19 cellular contexts compared by ENCODE assay signal in the genomic region with DNA sequence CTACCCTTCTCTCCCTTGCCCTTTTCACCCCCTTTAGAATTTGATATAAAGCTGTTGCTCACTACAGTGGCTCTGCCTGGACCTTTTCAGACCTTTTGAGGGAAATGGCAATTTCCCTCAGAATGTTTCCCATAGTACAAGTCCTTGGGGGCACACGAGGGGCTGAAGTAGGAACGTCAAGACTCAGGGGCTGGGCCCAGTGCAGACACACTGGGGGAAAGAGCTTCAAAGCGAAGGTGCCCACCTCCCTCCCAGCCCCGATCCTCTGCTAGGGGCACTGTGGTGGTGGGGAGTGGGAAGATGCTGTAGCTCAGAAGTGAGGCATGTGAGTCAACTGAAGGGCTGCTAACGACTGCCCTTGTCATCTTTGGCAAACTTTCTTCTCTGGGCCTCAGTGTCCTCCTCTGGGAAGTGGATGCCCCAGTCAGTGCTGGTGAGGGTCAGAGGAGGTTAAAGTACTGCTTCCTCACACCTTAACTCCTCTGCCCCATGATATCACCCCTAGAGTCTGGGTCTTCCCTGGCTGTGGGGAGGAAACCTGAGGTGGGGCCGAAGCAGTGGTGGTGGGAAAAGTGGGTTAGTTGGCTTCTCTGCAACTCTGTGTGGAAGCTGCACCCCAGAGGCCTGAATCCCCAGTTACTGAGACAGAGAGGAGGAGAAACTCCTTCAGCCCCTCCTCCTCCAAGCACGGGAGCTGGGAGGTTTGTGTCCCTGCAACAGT.
DNase-seq lines count a peak whose midpoint lies in the region; ATAC-seq, FAIRE-seq and TF ChIP-seq lines count a peak whose summit lies in the region.
"Had no signal": no experiment of that assay in that cellular context is flagged by ENCODE, and none has a peak within 500 bp of the region (broad histone marks: within the 10 kb centered on the region; RNA-seq: fewer than 3 reads in every experiment).

No MANE protein-coding gene starts in this region.

- no peaks in the 10 kb centered on the region for H3K27me3 ChIP-seq in neural progenitor cell
- H3K27me3 ChIP-seq in effector memory CD4-positive, alpha-beta T cell (replicated peaks; ENCODE audit: control insufficient read depth, insufficient read depth, low read length, poor library complexity, severe bottlenecking), result no peaks in the 10 kb centered on the region
- H3K27me3 ChIP-seq in naive thymus-derived CD4-positive, alpha-beta T cell (ENCODE audit: control insufficient read depth in 2 of 2, insufficient read depth in 2 of 2, low read length in 2 of 2), result no peaks in the 10 kb centered on the region
- peaks cover 13% of the 10 kb centered on the region for H3K27me3 ChIP-seq in SJCRH30

- H3K4me3 Mint-ChIP-seq in neural progenitor cell, result no peak overlapping the region
- H3K4me3 Mint-ChIP-seq in type B pancreatic cell, result no peak overlapping the region
- H3K4me3 Mint-ChIP-seq in naive thymus-derived CD4-positive, alpha-beta T cell, result no peak overlapping the region
- H3K4me3 Mint-ChIP-seq: CD14-positive monocyte; CD8-positive, alpha-beta T cell; HFFc6; IgD-negative memory B cell had no signal

- H3K27ac ChIP-seq in neural progenitor cell (no peak overlapping the region), SJCRH30 (no peak overlapping the region)
- no peak overlapping the region for H3K27ac ChIP-seq in effector memory CD4-positive, alpha-beta T cell (ENCODE audit: insufficient read depth, low read length, poor library complexity, severe bottlenecking)
- no peak overlapping the region for H3K27ac ChIP-seq in naive thymus-derived CD4-positive, alpha-beta T cell (ENCODE audit: low read depth, low read length)

- ATAC-seq in naive thymus-derived CD4-positive, alpha-beta T cell, result no peak
- ATAC-seq: CD8-positive, alpha-beta T cell had no signal

- no peak for TF ChIP-seq POLR2A in GM12891 (IDR thresholded peaks at IDR 0.05; ENCODE audit: low read depth, low read length)

- H4K20me1 ChIP-seq in neural progenitor cell (ENCODE audit: low read depth), result no peaks in the 10 kb centered on the region

- no peak overlapping the region for H3K4me3 ChIP-seq in neural progenitor cell
- H3K4me3 ChIP-seq in effector memory CD4-positive, alpha-beta T cell (ENCODE audit: insufficient read depth, low read depth, low read length, poor library complexity, severe bottlenecking), result no peak overlapping the region
- no peak overlapping the region for H3K4me3 ChIP-seq in naive thymus-derived CD4-positive, alpha-beta T cell (ENCODE audit: low read length)
- no peak overlapping the region for H3K4me3 ChIP-seq in SJCRH30

- H3K36me3 ChIP-seq in neural progenitor cell (no peaks in the 10 kb centered on the region), SJCRH30 (no peaks in the 10 kb centered on the region)
- H3K36me3 ChIP-seq in effector memory CD4-positive, alpha-beta T cell (ENCODE audit: control insufficient read depth, insufficient read depth, low read length), result no peaks in the 10 kb centered on the region
- no peaks in the 10 kb centered on the region for H3K36me3 ChIP-seq in naive thymus-derived CD4-positive, alpha-beta T cell (ENCODE audit: control insufficient read depth in 2 of 3, insufficient read depth in 3 of 3, low read length in 3 of 3)

- no peaks in the 10 kb centered on the region for H3K9me3 ChIP-seq in neural progenitor cell (ENCODE audit: low read depth)
- H3K9me3 ChIP-seq in effector memory CD4-positive, alpha-beta T cell (ENCODE audit: control insufficient read depth, low read length), result no peaks in the 10 kb centered on the region
- H3K9me3 ChIP-seq in naive thymus-derived CD4-positive, alpha-beta T cell (ENCODE audit: control insufficient read depth in 2 of 3, low read length in 3 of 3), result no peaks in the 10 kb centered on the region
- no peaks in the 10 kb centered on the region for H3K9me3 ChIP-seq in SJCRH30 (replicated peaks)
- H3K9me3 ChIP-seq: Caco-2 had no signal

- CTCF ChIA-PET in naive thymus-derived CD4-positive, alpha-beta T cell (lab: Charles Lee), result no interaction called here

- POLR2A ChIA-PET in naive thymus-derived CD4-positive, alpha-beta T cell (lab: Charles Lee), result no interaction called here

- H3K36me3 Mint-ChIP-seq in neural progenitor cell, result no peaks in the 10 kb centered on the region
- no peaks in the 10 kb centered on the region for H3K36me3 Mint-ChIP-seq in type B pancreatic cell
- no peaks in the 10 kb centered on the region for H3K36me3 Mint-ChIP-seq in naive thymus-derived CD4-positive, alpha-beta T cell
- H3K36me3 Mint-ChIP-seq: CD14-positive monocyte; CD8-positive, alpha-beta T cell; IgD-negative memory B cell had no signal

- no peak for FAIRE-seq in GM12891 (lab: Jason Lieb, UNC)
- FAIRE-seq: GM12892, GM19239, H1 had no signal

- H3K9me3 Mint-ChIP-seq in neural progenitor cell (peaks cover 6% of the 10 kb centered on the region), type B pancreatic cell (peaks cover 5% of the 10 kb centered on the region)
- peaks cover 0 to 8% (median 0%) of the 10 kb centered on the region in 11 donors for H3K9me3 Mint-ChIP-seq in naive thymus-derived CD4-positive, alpha-beta T cell

- peak; percentile 25 for DNase-seq in AG20443 (ENCODE audit: low spot score)
- peak; percentile 20 for DNase-seq in GM12891 (ENCODE audit: insufficient read length, low spot score)
- no peak for DNase-seq in neural progenitor cell (ENCODE audit: low spot score)
- DNase-seq in type B pancreatic cell (ENCODE audit: extremely low spot score, unreplicated experiment), result peak; percentile 44
- no peak for DNase-seq in effector memory CD4-positive, alpha-beta T cell
- no peak for DNase-seq in naive thymus-derived CD4-positive, alpha-beta T cell
- DNase-seq in SJCRH30, result no peak
- DNase-seq: ACHN, Caco-2, DMS53, HCEC 1CT, HFFc6, KG1 had no signal

- intact Hi-C loops in naive thymus-derived CD4-positive, alpha-beta T cell (cut with micrococcal nuclease), result no loop called here

- H3F3A ChIP-seq in neural progenitor cell (ENCODE audit: low read depth), result peaks cover 8% of the 10 kb centered on the region

- H3K79me2 ChIP-seq in neural progenitor cell (ENCODE audit: low read depth), result no peaks in the 10 kb centered on the region

- peak overlapping the region; percentile 10 for H3K4me2 ChIP-seq in neural progenitor cell

- no peak overlapping the region for H3K27ac Mint-ChIP-seq in neural progenitor cell
- H3K27ac Mint-ChIP-seq in type B pancreatic cell, result no peak overlapping the region
- H3K27ac Mint-ChIP-seq in naive thymus-derived CD4-positive, alpha-beta T cell, result no peak overlapping the region
- H3K27ac Mint-ChIP-seq: CD8-positive, alpha-beta T cell; HFFc6; IgD-negative memory B cell had no signal

- H3K27me3 Mint-ChIP-seq in neural progenitor cell (ENCODE audit: insufficient read depth, low read depth) (peaks cover 11% of the 10 kb centered on the region), type B pancreatic cell (peaks cover 35% of the 10 kb centered on the region)
- peaks cover 0 to 24% (median 11%) of the 10 kb centered on the region in 5 donors for H3K27me3 Mint-ChIP-seq in naive thymus-derived CD4-positive, alpha-beta T cell

- H3K4me1 ChIP-seq in neural progenitor cell (peaks cover 9% of the 10 kb centered on the region), SJCRH30 (no peaks in the 10 kb centered on the region)
- no peaks in the 10 kb centered on the region for H3K4me1 ChIP-seq in effector memory CD4-positive, alpha-beta T cell (ENCODE audit: control insufficient read depth, insufficient read depth, low read length, poor library complexity, severe bottlenecking)
- no peaks in the 10 kb centered on the region for H3K4me1 ChIP-seq in naive thymus-derived CD4-positive, alpha-beta T cell (ENCODE audit: control insufficient read depth in 2 of 2, insufficient read depth in 2 of 2, low read length in 2 of 2)
- H3K4me1 ChIP-seq: Caco-2 had no signal

- H2AFZ ChIP-seq in neural progenitor cell (replicated peaks), result no peak overlapping the region

- no peak overlapping the region for H3K9ac ChIP-seq in neural progenitor cell

- H3K4me1 Mint-ChIP-seq in neural progenitor cell (peaks cover 19% of the 10 kb centered on the region), type B pancreatic cell (ENCODE audit: unreplicated experiment) (no peaks in the 10 kb centered on the region)
- no peaks in the 10 kb centered on the region for H3K4me1 Mint-ChIP-seq in naive thymus-derived CD4-positive, alpha-beta T cell
- H3K4me1 Mint-ChIP-seq: CD14-positive monocyte had no signal

- TF ChIP-seq CTCF in neural progenitor cell (IDR thresholded peaks at IDR 0.05) (no peak), type B pancreatic cell (conservative IDR thresholded peaks at IDR 0.05) (no peak)

TF ChIP-seq in GM12891, 5 proteins besides CTCF, POLR2A, EP300 and RAD21:
- TF ChIP-seq SPI1 (IDR thresholded peaks at IDR 0.05; ENCODE audit: low read depth, low read length) (no peak), PAX5 (IDR thresholded peaks at IDR 0.05; ENCODE audit: insufficient read depth, low read length, severe bottlenecking) (no peak), TAF1 (IDR thresholded peaks at IDR 0.05; ENCODE audit: low read depth, low read length) (no peak)
TF ChIP-seq in GM12891: peak in this region for 0.

Comparison
In these comparisons a context has a peak if more than half of its experiments do, and no peak if none do; other contexts are left out.
1. DNase-seq: peak in AG20443 (single experiment), GM12891 (single experiment) and type B pancreatic cell (single experiment); none in neural progenitor cell (single experiment), effector memory CD4-positive, alpha-beta T cell (0 of 3), naive thymus-derived CD4-positive, alpha-beta T cell (0 of 9) and SJCRH30 (0 of 2).